20 cellular contexts compared by ENCODE assay signal in genomic region chr7:29610031-29610490, GRCh38. TPM values are rescaled to one million over a fixed set of nuclear protein-coding genes. Genes with fewer than 3 reads are reported as not detected.
DNase-seq lines count a peak whose midpoint lies in the region; TF ChIP-seq lines count a peak whose summit lies in the region.
"Had no signal": no experiment of that assay in that cellular context is flagged by ENCODE, and none has a peak within 500 bp of the region (broad histone marks: within the 10 kb centered on the region; RNA-seq: fewer than 3 reads in every experiment).

No MANE protein-coding gene starts in this region.

- H3K27ac Mint-ChIP-seq in HFFc6 = no peak overlapping the region
- H3K27ac Mint-ChIP-seq: activated CD4-positive, alpha-beta T cell treated with anti-CD3 and anti-CD28 coated beads, Interleukin-2, amount 10 ng/mL, durations not matched to agents 7 days and 5 days had no signal

- DNase-seq in HFFc6 = no peak
- DNase-seq in fibroblast of pulmonary artery (ENCODE audit: low read depth) = peak; percentile 44
- no peak for DNase-seq in CD1c-positive myeloid dendritic cell (ENCODE audit: extremely low spot score)
- DNase-seq in effector CD4-positive, alpha-beta T cell = no peak
- no peak for DNase-seq in HPDE6-E6E7 (ENCODE audit: extremely low spot score)
- DNase-seq: activated CD4-positive, alpha-beta T cell treated with anti-CD3 and anti-CD28 coated beads, Interleukin-2, amount 10 ng/mL, durations not matched to agents 7 days and 5 days; activated effector memory CD4-positive, alpha-beta T cell treated with Interleukin-2 at 50 U/mL for 16 hours; brain microvascular endothelial cell; stimulated activated CD4-positive, alpha-beta T cell treated with anti-CD3 and anti-CD28 coated beads, Interleukin-2, amount 100 ng/mL, for 48 hours; stimulated activated naive CD4-positive, alpha-beta T cell treated with Interleukin-2 at 50 U/mL for 16 hours had no signal

- TF ChIP-seq CTCF in HFFc6 (IDR thresholded peaks at IDR 0.05) (peak; percentile 32; the same call in 1 of the 2 replicates), VCaP (conservative IDR thresholded peaks at IDR 0.05) (peak; percentile 15), fibroblast of pulmonary artery (IDR thresholded peaks at IDR 0.05; ENCODE audit: low read length, missing control alignments) (no peak)

- no peak overlapping the region for H3K4me3 Mint-ChIP-seq in HFFc6
- H3K4me3 Mint-ChIP-seq: activated CD4-positive, alpha-beta T cell treated with anti-CD3 and anti-CD28 coated beads, Interleukin-2, amount 10 ng/mL, durations not matched to agents 7 days and 5 days had no signal

- no peaks in the 10 kb centered on the region for H3K9me3 ChIP-seq in subcutaneous abdominal adipose tissue (ENCODE audit: control insufficient read depth in 5 of 5, low read length in 5 of 5)
- H3K9me3 ChIP-seq: colonic mucosa, neutrophil, thyroid gland had no signal

- no peak overlapping the region for H3K27ac ChIP-seq in VCaP
- peak overlapping the region; percentile 55 for H3K27ac ChIP-seq in subcutaneous abdominal adipose tissue (ENCODE audit: low read depth, low read length)
- H3K27ac ChIP-seq: brain microvascular endothelial cell, foreskin keratinocyte, neutrophil, SK-N-MC, thyroid gland had no signal

- H3K36me3 Mint-ChIP-seq in HFFc6 (ENCODE audit: low read depth) = peaks cover 3% of the 10 kb centered on the region; the same call in 1 of the 2 replicates

- no peak overlapping the region for H3K9ac ChIP-seq in subcutaneous abdominal adipose tissue (ENCODE audit: low read length in 5 of 5)

- H3K4me1 Mint-ChIP-seq in HFFc6 (ENCODE audit: low read depth) = peaks cover 83% of the 10 kb centered on the region
- H3K4me1 Mint-ChIP-seq: activated CD4-positive, alpha-beta T cell treated with anti-CD3 and anti-CD28 coated beads, Interleukin-2, amount 10 ng/mL, durations not matched to agents 7 days and 5 days had no signal

- H3K36me3 ChIP-seq in subcutaneous abdominal adipose tissue (ENCODE audit: control insufficient read depth in 5 of 5, insufficient read depth in 5 of 5, low read length in 5 of 5) = no peaks in the 10 kb centered on the region
- H3K36me3 ChIP-seq: brain microvascular endothelial cell, colonic mucosa, neutrophil, thyroid gland had no signal

- peaks cover 3 to 41% (median 26%) of the 10 kb centered on the region in 5 donors for H3K4me1 ChIP-seq in subcutaneous abdominal adipose tissue (ENCODE audit: control insufficient read depth in 5 of 5, insufficient read depth in 5 of 5, low read length in 5 of 5)
- H3K4me1 ChIP-seq: colonic mucosa, thyroid gland had no signal

- H3K4me3 ChIP-seq in fibroblast of pulmonary artery (replicated peaks; ENCODE audit: low read depth, low read length) (no peak overlapping the region), subcutaneous abdominal adipose tissue (ENCODE audit: low read depth in 1 of 5, low read length in 5 of 5) (no peak overlapping the region)
- H3K4me3 ChIP-seq: colonic mucosa, lung, SK-N-MC, thyroid gland had no signal

- no peaks in the 10 kb centered on the region for H3K9me3 Mint-ChIP-seq in HFFc6
- H3K9me3 Mint-ChIP-seq: activated CD4-positive, alpha-beta T cell treated with anti-CD3 and anti-CD28 coated beads, Interleukin-2, amount 10 ng/mL, durations not matched to agents 7 days and 5 days had no signal

- H3K27me3 Mint-ChIP-seq in HFFc6 (ENCODE audit: insufficient read depth) = no peaks in the 10 kb centered on the region

- H3K27me3 ChIP-seq in subcutaneous abdominal adipose tissue (ENCODE audit: control insufficient read depth in 5 of 5, insufficient read depth in 4 of 5, low read length in 5 of 5) = no peaks in the 10 kb centered on the region
- H3K27me3 ChIP-seq: brain microvascular endothelial cell, colonic mucosa, foreskin keratinocyte, neutrophil, thyroid gland had no signal

RNA-seq across cellular contexts. Expression of gene PRR15, which starts 46.4 kb away (rescaled TPM):
- total RNA-seq in HFFc6 (2021; fragmentation: NEBNext Ultra II Directional; extraction: Animal tissue kit (Norgen Biotek cat#: 25700)) = under 1 TPM in 3 of 6 experiments, not detected in 3; 0.10 to 0.64 (median 0.31) TPM
- total RNA-seq: activated CD4-positive, alpha-beta T cell treated with anti-CD3 and anti-CD28 coated beads, Interleukin-2, amount 10 ng/mL, durations not matched to agents 7 days and 5 days; RPMI7951; T-helper 2 cell treated with Interferon-gamma antibody and Interleukin-4, amounts not matched to agents 100 ng/mL and 5 ng/mL, for 36 hours had no signal
